Comparison of ENCODE assay signal across 8 cellular contexts in genomic region chr16:380837-381787, GRCh38. TPM values are rescaled to one million over a fixed set of nuclear protein-coding genes. Genes with fewer than 3 reads are reported as not detected.
DNase-seq lines count a peak whose midpoint lies in the region; ATAC-seq and TF ChIP-seq lines count a peak whose summit lies in the region.

No MANE protein-coding gene starts in this region.

- H3K4me3 ChIP-seq in fibroblast of mammary gland (ENCODE audit: control insufficient read depth, low read depth, low read length): peak overlapping the region; percentile 65
- H3K4me3 ChIP-seq in osteoblast (ENCODE audit: insufficient read depth, low read length): peak overlapping the region; percentile 83

- DNase-seq in activated CD4-positive, alpha-beta T cell treated with anti-CD3 and anti-CD28 coated beads, Interleukin-2, amount 10 ng/mL, durations not matched to agents 24 days and 14 days: peak; percentile 74
- DNase-seq in activated CD4-positive, alpha-beta T cell treated with anti-CD3 and anti-CD28 coated beads for 1 hour: no peak
- no peak for DNase-seq in fibroblast of mammary gland (ENCODE audit: low read depth)
- peak; percentile 97 for DNase-seq in osteoblast (ENCODE audit: insufficient read length, low spot score, missing footprints)
- DNase-seq in NCI-H510A (lab: John Stamatoyannopoulos, UW): no peak
- no peak for DNase-seq in NCI-H2029 treated with DMSO at 0.1 percent for 48 hours (lab: John Stamatoyannopoulos, UW)

- H3K27ac Mint-ChIP-seq in activated CD4-positive, alpha-beta T cell treated with anti-CD3 and anti-CD28 coated beads, Interleukin-2, amount 10 ng/mL, durations not matched to agents 24 days and 14 days: no peak overlapping the region

- H3K79me2 ChIP-seq in osteoblast (ENCODE audit: insufficient read depth, low read length): peaks cover 30% of the 10 kb centered on the region

- intact Hi-C loops in activated CD4-positive, alpha-beta T cell treated with anti-CD3 and anti-CD28 coated beads, Interleukin-2, amount 10 ng/mL, durations not matched to agents 24 days and 14 days (cut with micrococcal nuclease): no loop called here

- H3K36me3 ChIP-seq in osteoblast (ENCODE audit: insufficient read depth, low read length): peaks cover 9% of the 10 kb centered on the region

- H3K4me2 ChIP-seq in osteoblast (ENCODE audit: insufficient read depth, low read length): peak overlapping the region; percentile 88

- no peaks in the 10 kb centered on the region for H3K9me3 ChIP-seq in osteoblast (ENCODE audit: low read depth, low read length)

- H2AFZ ChIP-seq in osteoblast (ENCODE audit: low read length): peak overlapping the region; percentile 70

- peaks cover 2% of the 10 kb centered on the region for H3K4me1 ChIP-seq in osteoblast (ENCODE audit: insufficient read depth, low read length)

- peak; percentile 17 for ATAC-seq in HG03025 (IDR thresholded peaks at IDR 0.05; ENCODE audit: low FRiP score, unreplicated experiment)

- peaks cover 4% of the 10 kb centered on the region for H3K27me3 Mint-ChIP-seq in activated CD4-positive, alpha-beta T cell treated with anti-CD3 and anti-CD28 coated beads, Interleukin-2, amount 10 ng/mL, durations not matched to agents 24 days and 14 days

- H3K9me3 Mint-ChIP-seq in activated CD4-positive, alpha-beta T cell treated with anti-CD3 and anti-CD28 coated beads, Interleukin-2, amount 10 ng/mL, durations not matched to agents 24 days and 14 days: no peaks in the 10 kb centered on the region

- H3K36me3 Mint-ChIP-seq in activated CD4-positive, alpha-beta T cell treated with anti-CD3 and anti-CD28 coated beads, Interleukin-2, amount 10 ng/mL, durations not matched to agents 24 days and 14 days (ENCODE audit: low read depth): no peaks in the 10 kb centered on the region

- H3K27ac ChIP-seq in VCaP (peak overlapping the region; percentile 89), osteoblast (ENCODE audit: low read depth, low read length) (peak overlapping the region; percentile 23)

- no peak for TF ChIP-seq CTCF in VCaP (conservative IDR thresholded peaks at IDR 0.05)
- no peak for TF ChIP-seq CTCF in fibroblast of mammary gland (conservative IDR thresholded peaks at IDR 0.05; ENCODE audit: control insufficient read depth, insufficient read depth, low read depth, low read length)
- TF ChIP-seq CTCF in osteoblast (IDR thresholded peaks at IDR 0.05; ENCODE audit: extremely low read depth, low read depth, low read length): no peak

- no peaks in the 10 kb centered on the region for H3K27me3 ChIP-seq in osteoblast (ENCODE audit: insufficient read depth, low read length)

- peaks cover 12% of the 10 kb centered on the region for H3K4me1 Mint-ChIP-seq in activated CD4-positive, alpha-beta T cell treated with anti-CD3 and anti-CD28 coated beads, Interleukin-2, amount 10 ng/mL, durations not matched to agents 24 days and 14 days

- H4K20me1 ChIP-seq in osteoblast (ENCODE audit: insufficient read depth, low read length): peaks cover 15% of the 10 kb centered on the region

- H3K4me3 Mint-ChIP-seq in activated CD4-positive, alpha-beta T cell treated with anti-CD3 and anti-CD28 coated beads, Interleukin-2, amount 10 ng/mL, durations not matched to agents 24 days and 14 days: peak overlapping the region; percentile 75

RNA-seq across cellular contexts. Expression of gene PGAP6, which starts 0.7 kb away (rescaled TPM):
- 34.1 and 37.8 TPM in 2 replicates for total RNA-seq in activated CD4-positive, alpha-beta T cell treated with anti-CD3 and anti-CD28 coated beads, Interleukin-2, amount 10 ng/mL, durations not matched to agents 24 days and 14 days
- 40.1 and 54.3 TPM in 2 replicates for total RNA-seq in osteoblast

RNA-seq across cellular contexts. Expression of gene MRPL28, which starts 10.8 kb away (rescaled TPM):
- total RNA-seq in activated CD4-positive, alpha-beta T cell treated with anti-CD3 and anti-CD28 coated beads, Interleukin-2, amount 10 ng/mL, durations not matched to agents 24 days and 14 days: 106 and 109 TPM in 2 replicates
- 50.7 and 55.4 TPM in 2 replicates for total RNA-seq in osteoblast

RNA-seq across cellular contexts. Expression of gene NME4, which starts 15.9 kb away (rescaled TPM):
- total RNA-seq in activated CD4-positive, alpha-beta T cell treated with anti-CD3 and anti-CD28 coated beads, Interleukin-2, amount 10 ng/mL, durations not matched to agents 24 days and 14 days: 64.3 and 64.8 TPM in 2 replicates
- 77.2 and 83.6 TPM in 2 replicates for total RNA-seq in osteoblast

RNA-seq across cellular contexts. Expression of gene DECR2, which starts 20.6 kb away (rescaled TPM):
- total RNA-seq in activated CD4-positive, alpha-beta T cell treated with anti-CD3 and anti-CD28 coated beads, Interleukin-2, amount 10 ng/mL, durations not matched to agents 24 days and 14 days: 17.6 and 18.5 TPM in 2 replicates
- 18.1 and 24.5 TPM in 2 replicates for total RNA-seq in osteoblast

RNA-seq across cellular contexts. Expression of gene AXIN1, which starts 28.6 kb away (rescaled TPM):
- total RNA-seq in activated CD4-positive, alpha-beta T cell treated with anti-CD3 and anti-CD28 coated beads, Interleukin-2, amount 10 ng/mL, durations not matched to agents 24 days and 14 days: 26.7 and 27.9 TPM in 2 replicates
- 21.5 and 21.7 TPM in 2 replicates for total RNA-seq in osteoblast

Comparison
In these comparisons a context has a peak if more than half of its experiments do, and no peak if none do; other contexts are left out.
1. DNase-seq: peak in activated CD4-positive, alpha-beta T cell treated with anti-CD3 and anti-CD28 coated beads, Interleukin-2, amount 10 ng/mL, durations not matched to agents 24 days and 14 days (single experiment) and osteoblast (single experiment); none in activated CD4-positive, alpha-beta T cell treated with anti-CD3 and anti-CD28 coated beads for 1 hour (single experiment), fibroblast of mammary gland (single experiment), NCI-H510A (single experiment) and NCI-H2029 treated with DMSO at 0.1 percent for 48 hours (single experiment).